Comparison of ENCODE assay signal across 1 cellular context in genomic region chr21:46304955-46305354, GRCh38.
TF ChIP-seq lines count a peak whose summit lies in the region.

No MANE protein-coding gene starts in this region.

TF ChIP-seq in K562, 482 proteins besides CTCF, POLR2A, EP300 and RAD21 (continued from another document and continues in another):
- no peak for TF ChIP-seq BRCA1 (IDR thresholded peaks at IDR 0.05)
- no peak for TF ChIP-seq BRCA1 (CRISPR knock-in tag; IDR thresholded peaks at IDR 0.05)
- no peak for TF ChIP-seq KAT7 (CRISPR knock-in tag; IDR thresholded peaks at IDR 0.05; ENCODE audit: borderline replicate concordance)
- no peak for TF ChIP-seq ZNF280A (IDR thresholded peaks at IDR 0.05; ENCODE audit: low read depth, partially characterized antibody)
- TF ChIP-seq ARID3A (IDR thresholded peaks at IDR 0.05; ENCODE audit: borderline replicate concordance, low read depth, low read length) = no peak
- no peak for TF ChIP-seq SIRT6 (IDR thresholded peaks at IDR 0.05; ENCODE audit: low read depth, low read length)
- TF ChIP-seq PHF8 (IDR thresholded peaks at IDR 0.05; ENCODE audit: borderline replicate concordance, low read length) = no peak
- TF ChIP-seq MCM7 (IDR thresholded peaks at IDR 0.05) = no peak
- no peak for TF ChIP-seq ZNF311 (CRISPR knock-in tag; IDR thresholded peaks at IDR 0.05)
- TF ChIP-seq GTF3C2 (IDR thresholded peaks at IDR 0.05; ENCODE audit: borderline replicate concordance, extremely low read depth, insufficient read length) = no peak
- no peak for TF ChIP-seq ZNF175 (CRISPR knock-in tag; IDR thresholded peaks at IDR 0.05; ENCODE audit: low read depth)
- TF ChIP-seq ID3 (CRISPR knock-in tag; IDR thresholded peaks at IDR 0.05) = no peak
- no peak for TF ChIP-seq ID3 (tag; IDR thresholded peaks at IDR 0.05)
- TF ChIP-seq CEBPB (tag; IDR thresholded peaks at IDR 0.05) = no peak
- TF ChIP-seq HDGF (IDR thresholded peaks at IDR 0.05) = 0 out of 2 replicates have a peak, but pooled peaks have one; percentile 29
- TF ChIP-seq TBP (optimal IDR thresholded peaks at IDR 0.05; ENCODE audit: low read depth, low read length) = no peak
- TF ChIP-seq TAF7 (tag; IDR thresholded peaks at IDR 0.05) = no peak
- TF ChIP-seq SETDB1 (IDR thresholded peaks at IDR 0.05; ENCODE audit: low read length) = no peak
- no peak for TF ChIP-seq ZNF212 (CRISPR knock-in tag; IDR thresholded peaks at IDR 0.05)
- no peak for TF ChIP-seq MLX (CRISPR knock-in tag; conservative IDR thresholded peaks at IDR 0.05)
- TF ChIP-seq ZSCAN32 (CRISPR knock-in tag; IDR thresholded peaks at IDR 0.05) = no peak
- TF ChIP-seq MAX (CRISPR knock-in tag; IDR thresholded peaks at IDR 0.05) = no peak
- TF ChIP-seq GATA2 (CRISPR knock-in tag; IDR thresholded peaks at IDR 0.05) = peak; percentile 88
- no peak for TF ChIP-seq ZNF217 (CRISPR knock-in tag; IDR thresholded peaks at IDR 0.05)
- TF ChIP-seq HDAC2 (IDR thresholded peaks at IDR 0.05) = no peak
- TF ChIP-seq KLF10 (CRISPR knock-in tag; IDR thresholded peaks at IDR 0.05) = no peak
- TF ChIP-seq CREB1 (IDR thresholded peaks at IDR 0.05) = no peak
- TF ChIP-seq CREB1 (CRISPR knock-in tag; IDR thresholded peaks at IDR 0.05) = peak; percentile 59; the same call in 1 of the 2 replicates
- TF ChIP-seq ATF7 (IDR thresholded peaks at IDR 0.05) = peak; percentile 69; the same call in 1 of the 2 replicates
- no peak for TF ChIP-seq ESRRA (IDR thresholded peaks at IDR 0.05; ENCODE audit: borderline replicate concordance, low read depth)
- TF ChIP-seq EHMT2 (IDR thresholded peaks at IDR 0.05) = no peak
- TF ChIP-seq ESRRB (CRISPR knock-in tag; IDR thresholded peaks at IDR 0.05; ENCODE audit: borderline replicate concordance) = no peak
- TF ChIP-seq TOE1 (IDR thresholded peaks at IDR 0.05; ENCODE audit: borderline replicate concordance) = no peak
- no peak for TF ChIP-seq TOE1 (CRISPR knock-in tag; IDR thresholded peaks at IDR 0.05; ENCODE audit: borderline replicate concordance, low read depth)
- no peak for TF ChIP-seq RBM15 (IDR thresholded peaks at IDR 0.05; ENCODE audit: insufficient read depth, low read length)
- TF ChIP-seq ZFP30 (CRISPR knock-in tag; IDR thresholded peaks at IDR 0.05; ENCODE audit: borderline replicate concordance) = no peak
- no peak for TF ChIP-seq CGGBP1 (CRISPR knock-in tag; IDR thresholded peaks at IDR 0.05)
- TF ChIP-seq SMAD2 (IDR thresholded peaks at IDR 0.05; ENCODE audit: low read depth, low read length) = no peak
- no peak for TF ChIP-seq PHTF2 (CRISPR knock-in tag; IDR thresholded peaks at IDR 0.05)
- no peak for TF ChIP-seq GATAD2A (IDR thresholded peaks at IDR 0.05)
- no peak for TF ChIP-seq PRDM10 (IDR thresholded peaks at IDR 0.05; ENCODE audit: partially characterized antibody)
- no peak for TF ChIP-seq GABPB2 (CRISPR knock-in tag; conservative IDR thresholded peaks at IDR 0.05)
- no peak for TF ChIP-seq ZNF778 (CRISPR knock-in tag; IDR thresholded peaks at IDR 0.05)
- no peak for TF ChIP-seq HMGXB4 (CRISPR knock-in tag; IDR thresholded peaks at IDR 0.05)
- TF ChIP-seq FOXK1 (CRISPR knock-in tag; IDR thresholded peaks at IDR 0.05; ENCODE audit: borderline replicate concordance) = no peak
- TF ChIP-seq ZNF77 (CRISPR knock-in tag; IDR thresholded peaks at IDR 0.05) = no peak
- no peak for TF ChIP-seq BHLHE40 (IDR thresholded peaks at IDR 0.05; ENCODE audit: low read length)
- TF ChIP-seq HSF4 (CRISPR knock-in tag; IDR thresholded peaks at IDR 0.05; ENCODE audit: borderline replicate concordance) = no peak
- peak; percentile 38; the same call in 1 of the 2 replicates for TF ChIP-seq DPF2 (IDR thresholded peaks at IDR 0.05)
- no peak for TF ChIP-seq HMGN3 (IDR thresholded peaks at IDR 0.05; ENCODE audit: borderline replicate concordance, extremely low read depth, insufficient read length, low read depth, low read length)
